Comparison of ENCODE assay signal across 29 cellular contexts in genomic region chr14:54471641-54472040, GRCh38. TPM values are rescaled to one million over a fixed set of nuclear protein-coding genes. Genes with fewer than 3 reads are reported as not detected.
DNase-seq lines count a peak whose midpoint lies in the region; ATAC-seq, FAIRE-seq and TF ChIP-seq lines count a peak whose summit lies in the region.
"Had no signal": no experiment of that assay in that cellular context is flagged by ENCODE, and none has a peak within 500 bp of the region (broad histone marks: within the 10 kb centered on the region; RNA-seq: fewer than 3 reads in every experiment).

No MANE protein-coding gene starts in this region.

- H3K27me3 ChIP-seq in left ventricle myocardium inferior (ENCODE audit: low read depth): no peaks in the 10 kb centered on the region
- H3K27me3 ChIP-seq: SJSA1 had no signal

- peaks cover 44% of the 10 kb centered on the region for H3K36me3 ChIP-seq in left ventricle myocardium inferior
- H3K36me3 ChIP-seq: prostate gland, SJSA1 had no signal

- ATAC-seq in WTC11: no peak; the same call in 1 of the 2 replicates
- ATAC-seq in HG03025 (IDR thresholded peaks at IDR 0.05; ENCODE audit: low FRiP score, unreplicated experiment): no peak
- ATAC-seq: activated CD8-positive, alpha-beta T cell treated with anti-CD3 and anti-CD28 coated beads, Interleukin-2, amount 10 ng/mL, durations not matched to agents 7 days and 5 days; activated naive CD4-positive, alpha-beta T cell treated with anti-CD3 and anti-CD28 coated beads, Interleukin-2, amount 50 U/mL, for 72 hours; K562; stimulated activated naive B cell treated with anti-CD40 and anti-IgM and Interleukin-4, amounts not matched to agents 10 μg/mL and 1 μg/mL and 100 μg/mL, for 72 hours had no signal

- peak overlapping the region; percentile 76 for H3K27ac ChIP-seq in left ventricle myocardium inferior (replicated peaks)
- H3K27ac ChIP-seq: C4-2B, coronary artery, prostate gland, SJSA1 had no signal

- H3K4me1 Mint-ChIP-seq in WTC11 (peaks cover 16% of the 10 kb centered on the region), nephron progenitor cell (no peaks in the 10 kb centered on the region)

- POLR2A ChIA-PET in WTC11 (lab: Charles Lee): no interaction called here

- H3K9me3 ChIP-seq in left ventricle myocardium inferior (replicated peaks): peaks cover 16% of the 10 kb centered on the region
- H3K9me3 ChIP-seq: prostate gland, SJSA1 had no signal

- H3K4me1 ChIP-seq in left ventricle myocardium inferior: peaks cover 55% of the 10 kb centered on the region
- H3K4me1 ChIP-seq: prostate gland, SJSA1 had no signal

- CTCF ChIA-PET in WTC11 (lab: Charles Lee): interaction anchor here (0.7 to 1.3 kb wide), 3 partner anchors 22 to 302 kb away, joined by 3 to 4 read pairs (median 3); no protein-coding TSS in a partner anchor

- peaks cover 15% of the 10 kb centered on the region for H3K9me3 Mint-ChIP-seq in WTC11
- peaks cover 15% of the 10 kb centered on the region for H3K9me3 Mint-ChIP-seq in nephron progenitor cell

- DNase-seq in HTR-8/SVneo (ENCODE audit: insufficient read length, low spot score) (no peak), WTC11 (ENCODE audit: low spot score) (no peak), left ventricle myocardium inferior (no peak), nephron progenitor cell (no peak), HCEC 1CT (no peak), AG20443 (ENCODE audit: low spot score) (no peak)
- DNase-seq: activated CD4-positive, CD25-positive, alpha-beta regulatory T cell treated with anti-CD3 and anti-CD28 coated beads, Interleukin-2, amount 50 U/mL, for 72 hours; activated CD8-positive, alpha-beta T cell treated with anti-CD3 and anti-CD28 coated beads, Interleukin-2, amount 10 ng/mL, durations not matched to agents 7 days and 5 days; Calu3; caudate nucleus; DND-41; effector CD8-positive, alpha-beta T cell; GF-D8; naive B cell; NCI-H1048; NCI-H748 treated with DMSO at 0.1 percent for 48 hours; stimulated activated naive B cell treated with anti-CD40 and anti-IgM and Interleukin-4, amounts not matched to agents 10 μg/mL and 1 μg/mL and 100 μg/mL, for 72 hours; substantia nigra had no signal

- H3K36me3 Mint-ChIP-seq in WTC11 (peaks cover 22% of the 10 kb centered on the region), nephron progenitor cell (ENCODE audit: low read depth) (peaks cover 29% of the 10 kb centered on the region)

- intact Hi-C loops in left ventricle myocardium inferior (cut with micrococcal nuclease): no loop called here

- H3K27ac Mint-ChIP-seq in WTC11: peak overlapping the region; percentile 54; the same call in 1 of the 2 replicates
- peak overlapping the region; percentile 36 for H3K27ac Mint-ChIP-seq in nephron progenitor cell
- H3K27ac Mint-ChIP-seq: activated CD8-positive, alpha-beta T cell treated with anti-CD3 and anti-CD28 coated beads, Interleukin-2, amount 10 ng/mL, durations not matched to agents 7 days and 5 days; activated naive CD4-positive, alpha-beta T cell treated with anti-CD3 and anti-CD28 coated beads, Interleukin-2, amount 50 U/mL, for 72 hours; stimulated activated naive B cell treated with anti-CD40 and anti-IgM and Interleukin-4, amounts not matched to agents 10 μg/mL and 1 μg/mL and 100 μg/mL, for 72 hours; type B pancreatic cell had no signal

- peak; percentile 65 for FAIRE-seq in HTR-8/SVneo (lab: Jason Lieb, UNC)
- FAIRE-seq: astrocyte, K562, TTC549 had no signal

- no peak overlapping the region for H3K4me3 ChIP-seq in left ventricle myocardium inferior
- H3K4me3 ChIP-seq: coronary artery, K562, prostate gland, SJSA1 had no signal

- H3K27me3 Mint-ChIP-seq in WTC11 (ENCODE audit: low read depth) (peaks cover 6% of the 10 kb centered on the region), nephron progenitor cell (ENCODE audit: low read depth, poor library complexity) (peaks cover 9% of the 10 kb centered on the region)
- H3K27me3 Mint-ChIP-seq: naive B cell; stimulated activated naive B cell treated with anti-CD40 and anti-IgM and Interleukin-4, amounts not matched to agents 10 μg/mL and 1 μg/mL and 100 μg/mL, for 72 hours; type B pancreatic cell had no signal

- H3K4me3 Mint-ChIP-seq in WTC11 (no peak overlapping the region), nephron progenitor cell (no peak overlapping the region)
- H3K4me3 Mint-ChIP-seq: activated CD8-positive, alpha-beta T cell treated with anti-CD3 and anti-CD28 coated beads, Interleukin-2, amount 10 ng/mL, durations not matched to agents 7 days and 5 days; mesothelial cell of epicardium; naive B cell; stimulated activated naive B cell treated with anti-CD40 and anti-IgM and Interleukin-4, amounts not matched to agents 10 μg/mL and 1 μg/mL and 100 μg/mL, for 72 hours; type B pancreatic cell had no signal

- TF ChIP-seq CTCF in WTC11 (IDR thresholded peaks at IDR 0.05) (no peak), left ventricle myocardium inferior (IDR thresholded peaks at IDR 0.05; ENCODE audit: borderline replicate concordance) (no peak), nephron progenitor cell (IDR thresholded peaks at IDR 0.05) (no peak)

TF ChIP-seq in WTC11, 78 proteins besides CTCF, POLR2A, EP300 and RAD21:
- TF ChIP-seq ZNF232 (CRISPR knock-in tag; IDR thresholded peaks at IDR 0.05): no peak
- no peak for TF ChIP-seq E2F1 (CRISPR knock-in tag; IDR thresholded peaks at IDR 0.05)
- TF ChIP-seq ERG (CRISPR knock-in tag; IDR thresholded peaks at IDR 0.05): no peak
- TF ChIP-seq SP1 (CRISPR knock-in tag; conservative IDR thresholded peaks at IDR 0.05): no peak
- no peak for TF ChIP-seq SMAD4 (CRISPR knock-in tag; IDR thresholded peaks at IDR 0.05)

RNA-seq across cellular contexts. Expression of gene GMFB, which starts 17.1 kb away (rescaled TPM):
- total RNA-seq in WTC11 (2021) (56.4 to 63.7 TPM (median 58.0 TPM) in 3 replicates), left ventricle myocardium inferior (23.4 TPM)

RNA-seq across cellular contexts. Expression of gene CNIH1, which starts 30.5 kb away (rescaled TPM):
- total RNA-seq in WTC11 (2021) (80.7 to 93.9 TPM (median 90.8 TPM) in 3 replicates), left ventricle myocardium inferior (89.0 TPM)

RNA-seq across cellular contexts. Expression of gene CGRRF1, which starts 38.1 kb away (rescaled TPM):
- 13.0 to 17.5 TPM (median 15.1 TPM) in 3 replicates for total RNA-seq in WTC11 (2021)
- 21.3 TPM for total RNA-seq in left ventricle myocardium inferior
